In the genomic region with DNA sequence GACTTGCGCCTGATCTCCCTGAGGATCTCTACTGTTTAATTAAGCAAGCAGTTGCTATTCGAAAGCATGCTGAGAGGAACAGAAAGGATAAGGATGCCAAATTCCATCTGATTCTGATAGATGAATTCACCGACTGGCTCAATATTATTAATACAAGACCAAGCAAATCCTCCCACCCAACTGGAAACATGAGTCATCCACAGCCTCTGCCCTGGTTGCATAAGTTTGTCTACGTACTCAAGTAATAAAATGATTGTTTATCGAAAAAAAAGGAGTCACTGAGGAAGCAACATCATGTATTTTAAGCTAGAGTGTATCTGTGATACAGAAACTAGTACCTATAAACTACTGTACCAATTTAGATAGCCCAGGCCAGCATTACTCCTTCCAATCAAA, we compare ENCODE assay signal across 1 cellular context.
TF ChIP-seq lines count a peak whose summit lies in the region.

No MANE protein-coding gene starts in this region.

TF ChIP-seq in K562, 482 proteins besides CTCF, POLR2A, EP300 and RAD21 (continued from another document):
- TF ChIP-seq, protein P1, sequence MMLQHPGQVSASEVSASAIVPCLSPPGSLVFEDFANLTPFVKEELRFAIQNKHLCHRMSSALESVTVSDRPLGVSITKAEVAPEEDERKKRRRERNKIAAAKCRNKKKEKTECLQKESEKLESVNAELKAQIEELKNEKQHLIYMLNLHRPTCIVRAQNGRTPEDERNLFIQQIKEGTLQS (IDR thresholded peaks at IDR 0.05), result peak; percentile 90
- TF ChIP-seq, protein P1 (CRISPR knock-in tag; conservative IDR thresholded peaks at IDR 0.05), result no peak
- TF ChIP-seq JUND (IDR thresholded peaks at IDR 0.05; ENCODE audit: borderline replicate concordance, low read depth, low read length) (peak; percentile 89), JUND (tag; IDR thresholded peaks at IDR 0.05; ENCODE audit: borderline replicate concordance, low read depth, low read length) (peak; percentile 81), PCBP2 (IDR thresholded peaks at IDR 0.05; ENCODE audit: low read depth, low read length, poor library complexity, severe bottlenecking) (no peak), HDAC8 (tag; IDR thresholded peaks at IDR 0.05) (no peak), CEBPG (CRISPR knock-in tag; IDR thresholded peaks at IDR 0.05) (peak; percentile 37), CEBPG (tag; conservative IDR thresholded peaks at IDR 0.05 in 1 of 2, IDR thresholded peaks at IDR 0.05 in 1 of 2) (peak; percentile 34 to 57; a peak in 3 of 4 replicates), ZNF3 (CRISPR knock-in tag; IDR thresholded peaks at IDR 0.05) (no peak), PPARD (CRISPR knock-in tag; IDR thresholded peaks at IDR 0.05) (no peak), FIP1L1 (IDR thresholded peaks at IDR 0.05; ENCODE audit: low read depth, low read length, poor library complexity, severe bottlenecking) (no peak), TEAD4 (IDR thresholded peaks at IDR 0.05; ENCODE audit: low read length) (no peak), TEAD4 (CRISPR knock-in tag; IDR thresholded peaks at IDR 0.05; ENCODE audit: borderline replicate concordance) (no peak), RBM17 (IDR thresholded peaks at IDR 0.05; ENCODE audit: borderline replicate concordance, low read depth, low read length) (no peak), DPF2 (IDR thresholded peaks at IDR 0.05) (peak; percentile 64), SMC3 (conservative IDR thresholded peaks at IDR 0.05; ENCODE audit: insufficient read depth, low read depth, low read length) (no peak), ZNF79 (CRISPR knock-in tag; IDR thresholded peaks at IDR 0.05; ENCODE audit: low read depth) (no peak), MEF2A (IDR thresholded peaks at IDR 0.05; ENCODE audit: control insufficient read depth, low read depth, low read length) (no peak), TCFL5 (CRISPR knock-in tag; conservative IDR thresholded peaks at IDR 0.05) (no peak), KLF10 (CRISPR knock-in tag; IDR thresholded peaks at IDR 0.05) (no peak), CBX3 (IDR thresholded peaks at IDR 0.05; ENCODE audit: borderline replicate concordance in 1 of 2, low read length in 2 of 2) (no peak), SOX6 (IDR thresholded peaks at IDR 0.05) (no peak), C11orf30 (IDR thresholded peaks at IDR 0.05; ENCODE audit: low read depth) (no peak), YY1 (IDR thresholded peaks at IDR 0.05; ENCODE audit: borderline replicate concordance in 1 of 3, control insufficient read depth in 1 of 3, extremely low read depth in 1 of 3, insufficient read depth in 3 of 3, insufficient read length in 1 of 3, insufficient replicate concordance in 2 of 3, low read depth in 1 of 3, low read length in 2 of 3) (peak in 1 of 3 experiments; percentile 1), ZNF764 (CRISPR knock-in tag; IDR thresholded peaks at IDR 0.05; ENCODE audit: low read depth) (no peak), PTRF (tag; IDR thresholded peaks at IDR 0.05) (no peak), KAT2B (IDR thresholded peaks at IDR 0.05; ENCODE audit: low read depth, low read length) (no peak), HDAC6 (IDR thresholded peaks at IDR 0.05; ENCODE audit: low read depth, low read length) (no peak), KLF13 (tag; IDR thresholded peaks at IDR 0.05; ENCODE audit: borderline replicate concordance, low read depth) (no peak), CEBPB (tag; IDR thresholded peaks at IDR 0.05) (0 out of 2 replicates have a peak, but pooled peaks have one; percentile 36), PRMT5 (CRISPR knock-in tag; IDR thresholded peaks at IDR 0.05) (no peak), KLF6 (CRISPR knock-in tag; IDR thresholded peaks at IDR 0.05; ENCODE audit: borderline replicate concordance) (no peak), JUN (IDR thresholded peaks at IDR 0.05; ENCODE audit: borderline replicate concordance, low read depth, low read length) (peak; percentile 59; the same call in 1 of the 2 replicates), JUN (CRISPR knock-in tag; IDR thresholded peaks at IDR 0.05; ENCODE audit: borderline replicate concordance) (no peak), DACH1 (IDR thresholded peaks at IDR 0.05; ENCODE audit: partially characterized antibody) (no peak), ZNF324 (CRISPR knock-in tag; IDR thresholded peaks at IDR 0.05) (no peak)
- TF ChIP-seq, protein P2, sequence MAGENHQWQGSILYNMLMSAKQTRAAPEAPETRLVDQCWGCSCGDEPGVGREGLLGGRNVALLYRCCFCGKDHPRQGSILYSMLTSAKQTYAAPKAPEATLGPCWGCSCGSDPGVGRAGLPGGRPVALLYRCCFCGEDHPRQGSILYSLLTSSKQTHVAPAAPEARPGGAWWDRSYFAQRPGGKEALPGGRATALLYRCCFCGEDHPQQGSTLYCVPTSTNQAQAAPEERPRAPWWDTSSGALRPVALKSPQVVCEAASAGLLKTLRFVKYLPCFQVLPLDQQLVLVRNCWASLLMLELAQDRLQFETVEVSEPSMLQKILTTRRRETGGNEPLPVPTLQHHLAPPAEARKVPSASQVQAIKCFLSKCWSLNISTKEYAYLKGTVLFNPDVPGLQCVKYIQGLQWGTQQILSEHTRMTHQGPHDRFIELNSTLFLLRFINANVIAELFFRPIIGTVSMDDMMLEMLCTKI (IDR thresholded peaks at IDR 0.05; ENCODE audit: partially characterized antibody), result no peak
- TF ChIP-seq, protein P3, sequence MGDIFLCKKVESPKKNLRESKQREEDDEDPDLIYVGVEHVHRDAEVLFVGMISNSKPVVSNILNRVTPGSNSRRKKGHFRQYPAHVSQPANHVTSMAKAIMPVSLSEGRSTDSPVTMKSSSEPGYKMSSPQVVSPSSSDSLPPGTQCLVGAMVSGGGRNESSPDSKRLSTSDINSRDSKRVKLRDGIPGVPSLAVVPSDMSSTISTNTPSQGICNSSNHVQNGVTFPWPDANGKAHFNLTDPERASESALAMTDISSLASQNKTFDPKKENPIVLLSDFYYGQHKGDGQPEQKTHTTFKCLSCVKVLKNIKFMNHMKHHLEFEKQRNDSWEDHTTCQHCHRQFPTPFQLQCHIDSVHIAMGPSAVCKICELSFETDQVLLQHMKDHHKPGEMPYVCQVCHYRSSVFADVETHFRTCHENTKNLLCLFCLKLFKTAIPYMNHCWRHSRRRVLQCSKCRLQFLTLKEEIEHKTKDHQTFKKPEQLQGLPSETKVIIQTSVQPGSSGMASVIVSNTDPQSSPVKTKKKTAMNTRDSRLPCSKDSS (IDR thresholded peaks at IDR 0.05; ENCODE audit: low read depth, partially characterized antibody), result no peak
- TF ChIP-seq, protein P4, sequence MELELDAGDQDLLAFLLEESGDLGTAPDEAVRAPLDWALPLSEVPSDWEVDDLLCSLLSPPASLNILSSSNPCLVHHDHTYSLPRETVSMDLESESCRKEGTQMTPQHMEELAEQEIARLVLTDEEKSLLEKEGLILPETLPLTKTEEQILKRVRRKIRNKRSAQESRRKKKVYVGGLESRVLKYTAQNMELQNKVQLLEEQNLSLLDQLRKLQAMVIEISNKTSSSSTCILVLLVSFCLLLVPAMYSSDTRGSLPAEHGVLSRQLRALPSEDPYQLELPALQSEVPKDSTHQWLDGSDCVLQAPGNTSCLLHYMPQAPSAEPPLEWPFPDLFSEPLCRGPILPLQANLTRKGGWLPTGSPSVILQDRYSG (tag; conservative IDR thresholded peaks at IDR 0.05; ENCODE audit: low read depth), result no peak
- TF ChIP-seq, protein P5, sequence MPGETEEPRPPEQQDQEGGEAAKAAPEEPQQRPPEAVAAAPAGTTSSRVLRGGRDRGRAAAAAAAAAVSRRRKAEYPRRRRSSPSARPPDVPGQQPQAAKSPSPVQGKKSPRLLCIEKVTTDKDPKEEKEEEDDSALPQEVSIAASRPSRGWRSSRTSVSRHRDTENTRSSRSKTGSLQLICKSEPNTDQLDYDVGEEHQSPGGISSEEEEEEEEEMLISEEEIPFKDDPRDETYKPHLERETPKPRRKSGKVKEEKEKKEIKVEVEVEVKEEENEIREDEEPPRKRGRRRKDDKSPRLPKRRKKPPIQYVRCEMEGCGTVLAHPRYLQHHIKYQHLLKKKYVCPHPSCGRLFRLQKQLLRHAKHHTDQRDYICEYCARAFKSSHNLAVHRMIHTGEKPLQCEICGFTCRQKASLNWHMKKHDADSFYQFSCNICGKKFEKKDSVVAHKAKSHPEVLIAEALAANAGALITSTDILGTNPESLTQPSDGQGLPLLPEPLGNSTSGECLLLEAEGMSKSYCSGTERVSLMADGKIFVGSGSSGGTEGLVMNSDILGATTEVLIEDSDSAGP (CRISPR knock-in tag; IDR thresholded peaks at IDR 0.05), result no peak
- TF ChIP-seq, protein P6, sequence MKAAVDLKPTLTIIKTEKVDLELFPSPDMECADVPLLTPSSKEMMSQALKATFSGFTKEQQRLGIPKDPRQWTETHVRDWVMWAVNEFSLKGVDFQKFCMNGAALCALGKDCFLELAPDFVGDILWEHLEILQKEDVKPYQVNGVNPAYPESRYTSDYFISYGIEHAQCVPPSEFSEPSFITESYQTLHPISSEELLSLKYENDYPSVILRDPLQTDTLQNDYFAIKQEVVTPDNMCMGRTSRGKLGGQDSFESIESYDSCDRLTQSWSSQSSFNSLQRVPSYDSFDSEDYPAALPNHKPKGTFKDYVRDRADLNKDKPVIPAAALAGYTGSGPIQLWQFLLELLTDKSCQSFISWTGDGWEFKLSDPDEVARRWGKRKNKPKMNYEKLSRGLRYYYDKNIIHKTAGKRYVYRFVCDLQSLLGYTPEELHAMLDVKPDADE (conservative IDR thresholded peaks at IDR 0.05; ENCODE audit: control insufficient read depth, low read depth, low read length), result no peak
